ENCODE assay signal across 8 cellular contexts in genomic region chr14:76784881-76785280, GRCh38. TPM values are rescaled to one million over a fixed set of nuclear protein-coding genes. Genes with fewer than 3 reads are reported as not detected.
DNase-seq lines count a peak whose midpoint lies in the region; ATAC-seq, FAIRE-seq and TF ChIP-seq lines count a peak whose summit lies in the region.

No MANE protein-coding gene starts in this region.

- intact Hi-C loops in left ventricle myocardium superior (cut with micrococcal nuclease): loop anchor here (5.0 kb wide), 1 partner anchor 73 kb away; no protein-coding TSS in a partner anchor

- no peak for FAIRE-seq in D721Med (lab: Jason Lieb, UNC)

- peak; percentile 77 for ATAC-seq in GM21723 (IDR thresholded peaks at IDR 0.05; ENCODE audit: unreplicated experiment)
- peak; percentile 97 for ATAC-seq in SK-N-SH treated with all-trans-retinoic acid at 6 μM for 48 hours
- peak; percentile 90 for ATAC-seq in left ventricle myocardium superior
- no peak for ATAC-seq in HG02852 (IDR thresholded peaks at IDR 0.05; ENCODE audit: unreplicated experiment)

- peak; percentile 93 for TF ChIP-seq CTCF in D721Med (IDR thresholded peaks at IDR 0.05; ENCODE audit: insufficient read depth, missing control alignments)

- DNase-seq in D721Med (ENCODE audit: insufficient read length, low spot score) (peak; percentile 95), NAMALWA (ENCODE audit: low spot score) (peak; percentile 72), amygdala (lab: John Stamatoyannopoulos, UW) (peak in 51 of 56 donors; percentile 26 to 90 (median 72)), left ventricle myocardium superior (peak; percentile 87), retina (peak; percentile 84)

TF ChIP-seq in SK-N-SH treated with all-trans-retinoic acid at 6 μM for 48 hours, 23 proteins besides CTCF, POLR2A, EP300 and RAD21:
- TF ChIP-seq PPARA (CRISPR knock-in tag; IDR thresholded peaks at IDR 0.05; ENCODE audit: borderline replicate concordance) (no peak), ARNTL (CRISPR knock-in tag; IDR thresholded peaks at IDR 0.05; ENCODE audit: borderline replicate concordance, low read depth) (no peak), POU6F1 (CRISPR knock-in tag; IDR thresholded peaks at IDR 0.05; ENCODE audit: borderline replicate concordance, low read depth) (no peak), SNAI2 (CRISPR knock-in tag; IDR thresholded peaks at IDR 0.05) (no peak), OSR1 (CRISPR knock-in tag; IDR thresholded peaks at IDR 0.05) (no peak), CREB5 (CRISPR knock-in tag; IDR thresholded peaks at IDR 0.05; ENCODE audit: low read depth) (no peak), ZNF70 (CRISPR knock-in tag; IDR thresholded peaks at IDR 0.05) (no peak), ZC3H10 (CRISPR knock-in tag; IDR thresholded peaks at IDR 0.05) (no peak), ZNF565 (CRISPR knock-in tag; conservative IDR thresholded peaks at IDR 0.05; ENCODE audit: low read depth) (no peak), CSDC2 (CRISPR knock-in tag; IDR thresholded peaks at IDR 0.05) (no peak), BACH2 (CRISPR knock-in tag; IDR thresholded peaks at IDR 0.05; ENCODE audit: borderline replicate concordance) (no peak), ISL1 (CRISPR knock-in tag; IDR thresholded peaks at IDR 0.05) (no peak), ZNF8 (CRISPR knock-in tag; IDR thresholded peaks at IDR 0.05) (no peak), CSRNP3 (CRISPR knock-in tag; IDR thresholded peaks at IDR 0.05) (no peak), TOX (CRISPR knock-in tag; IDR thresholded peaks at IDR 0.05; ENCODE audit: borderline replicate concordance) (no peak), ESRRG (CRISPR knock-in tag; IDR thresholded peaks at IDR 0.05) (no peak), GLIS3 (CRISPR knock-in tag; IDR thresholded peaks at IDR 0.05) (no peak), PATZ1 (CRISPR knock-in tag; IDR thresholded peaks at IDR 0.05; ENCODE audit: borderline replicate concordance) (no peak), ZFP30 (CRISPR knock-in tag; IDR thresholded peaks at IDR 0.05) (no peak), RARB (CRISPR knock-in tag; IDR thresholded peaks at IDR 0.05) (no peak)

RNA-seq across cellular contexts. Expression of gene VASH1, which starts 23.6 kb away (rescaled TPM):
- 14.0 TPM for total RNA-seq in left ventricle myocardium superior

RNA-seq across cellular contexts. Expression of gene ANGEL1, which starts 27.8 kb away (rescaled TPM):
- 11.2 TPM for total RNA-seq in left ventricle myocardium superior

RNA-seq across cellular contexts. Expression of gene LRRC74A, which starts 41.3 kb away (rescaled TPM):
- not detected for total RNA-seq in left ventricle myocardium superior
